8 cellular contexts compared by ENCODE assay signal in the genomic region with DNA sequence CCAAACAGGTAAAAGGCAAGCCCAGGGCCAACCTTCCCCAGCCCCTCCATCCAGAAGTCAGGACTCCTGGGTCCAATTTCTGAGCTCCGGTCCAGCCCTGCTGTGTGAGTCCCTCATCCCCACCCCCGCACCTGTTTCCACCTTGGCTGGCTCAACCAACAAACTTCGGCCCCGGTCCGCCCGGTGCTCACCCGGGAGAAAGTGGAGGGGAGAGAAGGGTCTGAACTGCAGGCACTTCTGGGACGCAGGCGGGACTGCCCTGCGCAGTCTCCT. TPM values are rescaled to one million over a fixed set of nuclear protein-coding genes. Genes with fewer than 3 reads are reported as not detected.
DNase-seq lines count a peak whose midpoint lies in the region; ATAC-seq and TF ChIP-seq lines count a peak whose summit lies in the region.

No MANE protein-coding gene starts in this region.

- no peak overlapping the region for H3K27ac ChIP-seq in neural progenitor cell

- no peaks in the 10 kb centered on the region for H3K79me2 ChIP-seq in Loucy (ENCODE audit: insufficient read depth, low read length)
- H3K79me2 ChIP-seq in neural progenitor cell (ENCODE audit: low read depth) = no peaks in the 10 kb centered on the region

- H3K9me3 ChIP-seq in Loucy (ENCODE audit: insufficient read depth, low read depth, low read length) = no peaks in the 10 kb centered on the region
- H3K9me3 ChIP-seq in neural progenitor cell (ENCODE audit: low read depth) = no peaks in the 10 kb centered on the region

- H3F3A ChIP-seq in Loucy (ENCODE audit: low read depth) = no peaks in the 10 kb centered on the region
- peaks cover 5% of the 10 kb centered on the region for H3F3A ChIP-seq in neural progenitor cell (ENCODE audit: low read depth)

- peaks cover 28% of the 10 kb centered on the region for H3K4me1 ChIP-seq in Loucy (ENCODE audit: insufficient read depth, low read length, poor library complexity, severe bottlenecking)
- H3K4me1 ChIP-seq in neural progenitor cell = peaks cover 27% of the 10 kb centered on the region

- TF ChIP-seq CTCF in GM12864 (IDR thresholded peaks at IDR 0.05; ENCODE audit: low read depth, low read length, missing control alignments) (no peak), Loucy (conservative IDR thresholded peaks at IDR 0.05; ENCODE audit: low read length) (no peak), neural progenitor cell (IDR thresholded peaks at IDR 0.05) (no peak), GM20000 (IDR thresholded peaks at IDR 0.05; ENCODE audit: extremely low read depth, missing control alignments) (no peak)

- H3K9me2 ChIP-seq in Loucy (replicated peaks; ENCODE audit: low read depth, low read length) = no peaks in the 10 kb centered on the region

- DNase-seq in GM12864 (ENCODE audit: low read depth) (no peak), neural progenitor cell (ENCODE audit: low spot score) (no peak), posterior cingulate gyrus (no peak), GM20000 (ENCODE audit: low spot score) (no peak)
- no peak for DNase-seq in effector memory CD8-positive, alpha-beta T cell
- no peak for DNase-seq in effector CD4-positive, alpha-beta T cell

- intact Hi-C loops in posterior cingulate gyrus (cut with DNase I) = no loop called here

- peaks cover 55 to 64% of the 10 kb centered on the region in 2 donors for H3K4me1 Mint-ChIP-seq in effector memory CD8-positive, alpha-beta T cell (ENCODE audit: low read depth in 2 of 2)
- H3K4me1 Mint-ChIP-seq in neural progenitor cell = peaks cover 29% of the 10 kb centered on the region

- no peaks in the 10 kb centered on the region for H3K9me3 Mint-ChIP-seq in effector memory CD8-positive, alpha-beta T cell
- no peaks in the 10 kb centered on the region for H3K9me3 Mint-ChIP-seq in neural progenitor cell

- ATAC-seq in effector memory CD8-positive, alpha-beta T cell (replicated peaks) = peak; percentile 15
- no peak for ATAC-seq in GM18861 (IDR thresholded peaks at IDR 0.05; ENCODE audit: unreplicated experiment)

- H3K36me3 ChIP-seq in Loucy (ENCODE audit: insufficient read depth, low read length) (no peaks in the 10 kb centered on the region), neural progenitor cell (no peaks in the 10 kb centered on the region)

- peak overlapping the region; percentile 66 for H3K4me3 ChIP-seq in GM12864 (ENCODE audit: low read depth, low read length)
- peak overlapping the region; percentile 81 for H3K4me3 ChIP-seq in Loucy (ENCODE audit: low read length, poor library complexity, severe bottlenecking)
- H3K4me3 ChIP-seq in neural progenitor cell = peak overlapping the region; percentile 80

- peak overlapping the region; percentile 85 to 95 for H3K4me3 Mint-ChIP-seq in effector memory CD8-positive, alpha-beta T cell
- H3K4me3 Mint-ChIP-seq in neural progenitor cell = peak overlapping the region; percentile 72

- peak overlapping the region; percentile 70 for H3K4me2 ChIP-seq in Loucy (ENCODE audit: low read depth, low read length, poor library complexity, severe bottlenecking)
- H3K4me2 ChIP-seq in neural progenitor cell = peak overlapping the region; percentile 81

- H3K27me3 ChIP-seq in Loucy (ENCODE audit: insufficient read depth, low read length, poor library complexity, severe bottlenecking) (no peaks in the 10 kb centered on the region), neural progenitor cell (peaks cover 14% of the 10 kb centered on the region)

- peak overlapping the region; percentile 97 to 99 for H3K27ac Mint-ChIP-seq in effector memory CD8-positive, alpha-beta T cell
- no peak overlapping the region for H3K27ac Mint-ChIP-seq in neural progenitor cell

- H2AFZ ChIP-seq in Loucy (ENCODE audit: low read length) (0 out of 2 replicates have a peak overlapping the region, but pooled peaks have one; percentile 88), neural progenitor cell (replicated peaks) (peak overlapping the region; percentile 88)

- no peaks in the 10 kb centered on the region for H3K27me3 Mint-ChIP-seq in effector memory CD8-positive, alpha-beta T cell
- H3K27me3 Mint-ChIP-seq in neural progenitor cell (ENCODE audit: insufficient read depth, low read depth) = peaks cover 24% of the 10 kb centered on the region

- peaks cover 28% of the 10 kb centered on the region for H3K36me3 Mint-ChIP-seq in effector memory CD8-positive, alpha-beta T cell (ENCODE audit: insufficient read depth)
- no peaks in the 10 kb centered on the region for H3K36me3 Mint-ChIP-seq in neural progenitor cell

- H4K20me1 ChIP-seq in Loucy (ENCODE audit: insufficient read depth, low read length, poor library complexity, severe bottlenecking) (no peaks in the 10 kb centered on the region), neural progenitor cell (ENCODE audit: low read depth) (peaks cover 14% of the 10 kb centered on the region)

- H3K9ac ChIP-seq in Loucy (ENCODE audit: low read depth, low read length, poor library complexity, severe bottlenecking) (peak overlapping the region; percentile 54), neural progenitor cell (no peak overlapping the region)

RNA-seq across cellular contexts. Expression of a gene that starts 0.5 kb away (rescaled TPM):
- 0.79 and 5.0 TPM in 2 replicates for total RNA-seq in neural progenitor cell (ENCODE audit: low replicate concordance)

RNA-seq across cellular contexts. Expression of a gene that starts 33.3 kb away (rescaled TPM):
- total RNA-seq in neural progenitor cell (ENCODE audit: low replicate concordance) = not detected in 2 replicates

RNA-seq across cellular contexts. Expression of a gene that starts 36.8 kb away (rescaled TPM):
- total RNA-seq in neural progenitor cell (ENCODE audit: low replicate concordance) = 1.1 TPM in 1 of 2 replicates, not detected in the other

RNA-seq across cellular contexts. Expression of a gene that starts 39.2 kb away (rescaled TPM):
- total RNA-seq in neural progenitor cell (ENCODE audit: low replicate concordance) = 0.09 TPM in 1 of 2 replicates, not detected in the other

RNA-seq across cellular contexts. Expression of a gene that starts 47.7 kb away (rescaled TPM):
- 20.6 and 46.6 TPM in 2 replicates for total RNA-seq in neural progenitor cell (ENCODE audit: low replicate concordance)
